Comparison of ENCODE assay signal across 22 cellular contexts in the genomic region with DNA sequence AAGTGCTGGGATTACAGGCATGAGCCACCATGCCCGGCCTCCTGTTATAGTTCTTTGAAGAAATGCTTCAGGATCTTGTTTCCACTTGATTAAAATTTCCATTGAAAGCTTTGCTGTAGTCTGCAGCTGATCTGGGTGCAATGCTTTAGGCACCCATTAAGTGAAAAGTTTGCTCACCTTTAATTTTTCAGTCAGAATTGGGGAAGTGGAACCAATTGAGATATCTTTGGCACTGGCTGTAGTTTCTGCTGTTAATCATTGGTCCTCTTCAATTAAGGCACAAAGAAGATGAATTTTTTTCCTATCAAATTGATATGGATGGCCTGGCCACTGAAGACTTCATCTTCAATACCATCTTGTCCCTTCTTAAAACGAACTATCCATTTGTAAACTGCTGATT.
A peak's percentile ranks its signal among the peaks of the same experiment; 100 is the strongest.
DNase-seq lines count a peak whose midpoint lies in the region; ATAC-seq lines count a peak whose summit lies in the region.
"Had no signal": no experiment of that assay in that cellular context is flagged by ENCODE, and none has a peak within 500 bp of the region (broad histone marks: within the 10 kb centered on the region; RNA-seq: fewer than 3 reads in every experiment).

No MANE protein-coding gene starts in this region.

- DNase-seq in RPMI8226 (peak; percentile 27), amniotic stem cell (lab: John Stamatoyannopoulos, UW) (no peak)
- DNase-seq in effector memory CD8-positive, alpha-beta T cell, result no peak
- DNase-seq: C1 segment of cervical spinal cord, DMS 273 treated with DMSO at 0.1 percent for 48 hours, GDM1, GM23248, MV-4-11, NCI-H1417 treated with DMSO at 0.1 percent for 48 hours, NCI-H2029, NCI-H2171 treated with DMSO at 0.1 percent for 48 hours, NCI-H446 treated with DMSO at 0.1 percent for 48 hours, T-cell had no signal

- H3K27ac Mint-ChIP-seq in effector memory CD8-positive, alpha-beta T cell, result no peak overlapping the region
- H3K27ac Mint-ChIP-seq: T-cell had no signal

- ATAC-seq in GM18909 (IDR thresholded peaks at IDR 0.05; ENCODE audit: poor library complexity, unreplicated experiment), result peak; percentile 51
- ATAC-seq in GM21390 (IDR thresholded peaks at IDR 0.05; ENCODE audit: unreplicated experiment), result peak; percentile 50
- peak; percentile 83 for ATAC-seq in HG03159 (IDR thresholded peaks at IDR 0.05; ENCODE audit: unreplicated experiment)
- ATAC-seq in effector memory CD8-positive, alpha-beta T cell (replicated peaks), result no peak
- ATAC-seq in HG02973 (IDR thresholded peaks at IDR 0.05; ENCODE audit: unreplicated experiment), result no peak
- ATAC-seq in HG03521 (IDR thresholded peaks at IDR 0.05; ENCODE audit: unreplicated experiment), result no peak
- ATAC-seq: A549, HCT116, Panc1, Right ventricle myocardium inferior, T-cell had no signal

- H3K27me3 Mint-ChIP-seq in effector memory CD8-positive, alpha-beta T cell, result no peaks in the 10 kb centered on the region
- H3K27me3 Mint-ChIP-seq: T-cell had no signal

- H3K9me3 Mint-ChIP-seq in effector memory CD8-positive, alpha-beta T cell, result no peaks in the 10 kb centered on the region
- H3K9me3 Mint-ChIP-seq: T-cell had no signal

- peaks cover 4% of the 10 kb centered on the region for H3K36me3 Mint-ChIP-seq in effector memory CD8-positive, alpha-beta T cell (ENCODE audit: insufficient read depth)

- no peak overlapping the region for H3K4me3 Mint-ChIP-seq in effector memory CD8-positive, alpha-beta T cell
- H3K4me3 Mint-ChIP-seq: T-cell had no signal

- peaks cover 0 to 4% of the 10 kb centered on the region in 2 donors for H3K4me1 Mint-ChIP-seq in effector memory CD8-positive, alpha-beta T cell (ENCODE audit: low read depth in 2 of 2)

Comparison
In these comparisons a context has a peak if more than half of its experiments do, and no peak if none do; other contexts are left out.
1. ATAC-seq: peak in GM18909 (single experiment), GM21390 (single experiment) and HG03159 (single experiment); none in effector memory CD8-positive, alpha-beta T cell (single experiment), HG02973 (single experiment) and HG03521 (single experiment).